Comparison of ENCODE assay signal across 17 cellular contexts in the genomic region with DNA sequence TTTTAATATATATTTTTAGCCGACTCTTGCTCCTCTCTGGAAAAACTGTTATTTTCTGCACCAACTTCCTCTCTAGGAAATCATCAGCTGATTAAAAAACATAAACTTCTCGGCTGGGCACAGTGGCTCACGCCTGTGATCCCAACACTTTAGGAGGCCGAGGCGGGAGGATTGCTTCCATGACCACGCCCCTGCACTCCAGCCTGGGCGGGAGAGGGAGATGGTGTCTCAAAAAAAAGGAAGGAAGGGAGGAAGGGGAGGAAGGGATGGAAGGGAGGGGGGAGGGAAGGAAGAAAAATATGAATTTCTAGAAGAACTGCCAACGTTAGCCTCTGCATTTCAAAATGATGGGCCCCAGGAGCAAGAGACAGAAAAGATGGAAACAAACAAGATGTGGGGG. TPM values are rescaled to one million over a fixed set of nuclear protein-coding genes. Genes with fewer than 3 reads are reported as not detected.
DNase-seq lines count a peak whose midpoint lies in the region; ATAC-seq, FAIRE-seq and TF ChIP-seq lines count a peak whose summit lies in the region.
"Had no signal": no experiment of that assay in that cellular context is flagged by ENCODE, and none has a peak within 500 bp of the region (broad histone marks: within the 10 kb centered on the region; RNA-seq: fewer than 3 reads in every experiment).

No MANE protein-coding gene starts in this region.

- H3K4me1 Mint-ChIP-seq in glutamatergic neuron (ENCODE audit: low read depth, unreplicated experiment) = no peaks in the 10 kb centered on the region

- H3K4me1 ChIP-seq in K562 (replicated peaks in 1 of 2; ENCODE audit: control insufficient read depth in 2 of 2, insufficient read depth in 2 of 2, low read length in 2 of 2) = peaks cover 0 to 6% of the 10 kb centered on the region in 2 experiments; a peak in 3 of 5 replicates
- H3K4me1 ChIP-seq in mucosa of descending colon (ENCODE audit: low read depth) = peaks cover 34% of the 10 kb centered on the region

- H4K20me1 ChIP-seq in K562 (replicated peaks; ENCODE audit: control insufficient read depth, insufficient read depth, low read length) = no peaks in the 10 kb centered on the region

- no TSS peak for BruUV-seq in K562 (replicated peaks; lab: Mats Ljungman, UMichigan)

- no peaks in the 10 kb centered on the region for H3K9me1 ChIP-seq in K562 (ENCODE audit: control insufficient read depth, insufficient read depth, low read length)

- H3K27ac Mint-ChIP-seq in glutamatergic neuron (ENCODE audit: unreplicated experiment) = no peak overlapping the region
- H3K27ac Mint-ChIP-seq: CD14-positive monocyte had no signal

- no peak overlapping the region for H3K4me2 ChIP-seq in K562 (ENCODE audit: insufficient read depth, low read length)
- H3K4me2 ChIP-seq: SK-N-SH had no signal

- H3K79me2 ChIP-seq in K562 (ENCODE audit: control insufficient read depth, insufficient read depth, low read length) = peaks cover 9% of the 10 kb centered on the region

- no peaks in the 10 kb centered on the region for H3K27me3 ChIP-seq in HL-60 (ENCODE audit: insufficient read depth, poor library complexity, severe bottlenecking)
- no peaks in the 10 kb centered on the region for H3K27me3 ChIP-seq in K562 (ENCODE audit: control insufficient read depth in 2 of 2, insufficient read depth in 2 of 2, low read length in 2 of 2)
- H3K27me3 ChIP-seq in H7 (ENCODE audit: control insufficient read depth, insufficient read depth, low read length) = no peaks in the 10 kb centered on the region

- no peak for FAIRE-seq in K562 (lab: Jason Lieb, UNC)
- FAIRE-seq: A549 had no signal

- no peak overlapping the region for H3K9ac ChIP-seq in K562 (ENCODE audit: insufficient read depth in 1 of 2, low read depth in 2 of 2, low read length in 2 of 2)
- H3K9ac ChIP-seq: SK-N-SH had no signal

- intact Hi-C loops in K562 (cut with micrococcal nuclease) = no loop called here
- intact Hi-C loops in mucosa of descending colon (cut with DNase I, micrococcal nuclease) = no loop called here

- peaks cover 5% of the 10 kb centered on the region for H3K27me3 Mint-ChIP-seq in glutamatergic neuron (ENCODE audit: unreplicated experiment)

- H3K4me3 Mint-ChIP-seq in glutamatergic neuron (ENCODE audit: unreplicated experiment) = no peak overlapping the region

- no peaks in the 10 kb centered on the region for H3K36me3 Mint-ChIP-seq in glutamatergic neuron (ENCODE audit: unreplicated experiment)

- no peaks in the 10 kb centered on the region for H3K9me3 ChIP-seq in K562 (replicated peaks; ENCODE audit: control insufficient read depth, insufficient read depth, low read depth, low read length)
- H3K9me3 ChIP-seq in mucosa of descending colon = no peaks in the 10 kb centered on the region
- H3K9me3 ChIP-seq: A549, SK-N-SH had no signal

- TF ChIP-seq EP300 in K562 (IDR thresholded peaks at IDR 0.05; ENCODE audit: low read length) = no peak

- H3K9me3 Mint-ChIP-seq in glutamatergic neuron (ENCODE audit: unreplicated experiment) = no peaks in the 10 kb centered on the region
- H3K9me3 Mint-ChIP-seq: CD14-positive monocyte had no signal

- TF ChIP-seq CTCF in HL-60 (IDR thresholded peaks at IDR 0.05; ENCODE audit: insufficient read depth, low read length) (no peak), K562 (IDR thresholded peaks at IDR 0.05 in 2 of 3, conservative IDR thresholded peaks at IDR 0.05 in 1 of 3; ENCODE audit: insufficient read depth in 2 of 3, low read depth in 1 of 3, low read length in 3 of 3) (no peak), mucosa of descending colon (IDR thresholded peaks at IDR 0.05) (no peak), glutamatergic neuron (IDR thresholded peaks at IDR 0.05; ENCODE audit: partially characterized antibody, unreplicated experiment) (no peak)

- H3K27ac ChIP-seq in HL-60 (replicated peaks) = peak overlapping the region; percentile 34
- no peak overlapping the region for H3K27ac ChIP-seq in K562 (ENCODE audit: extremely low read depth, low read depth, low read length)

- in situ Hi-C loops in K562 (cut with MboI) = no loop called here

- ATAC-seq in K562 (no peak), mucosa of descending colon (no peak), HG03280 (IDR thresholded peaks at IDR 0.05; ENCODE audit: unreplicated experiment) (no peak)
- ATAC-seq: A549, Right ventricle myocardium inferior had no signal

- CTCF ChIA-PET in K562 (lab: Yijun Ruan, JAX; ENCODE audit: low intra/inter-chr PET ratio) = no interaction called here

- TF ChIP-seq RAD21 in K562 (CRISPR knock-in tag; conservative IDR thresholded peaks at IDR 0.05 in 1 of 2, IDR thresholded peaks at IDR 0.05 in 1 of 2) = no peak

- 34% methylated on average over 8 of the region's 8 CpGs for WGBS in K562 (ENCODE audit: insufficient coverage, low coverage, missing lambda C conversion rate)

- no peak for TF ChIP-seq POLR2A in K562 (conservative IDR thresholded peaks at IDR 0.05)

- H2AFZ ChIP-seq in K562 (ENCODE audit: low read depth, low read length) = no peak overlapping the region
- H2AFZ ChIP-seq: PC-9 had no signal

- DNase-seq in HL-60 (ENCODE audit: low read depth in 1 of 2, low spot score in 1 of 2) (no peak), K562 (ENCODE audit: extremely low read depth in 1 of 4, low spot score in 3 of 4) (no peak), mucosa of descending colon (peak in 2 of 3 donors; percentile 48), H7 (no peak), glutamatergic neuron (no peak)
- DNase-seq: COR-L47, DMS153, NCI-H187 treated with DMSO at 0.1 percent for 48 hours, NCI-H446, NCI-H748 treated with DMSO at 0.1 percent for 48 hours, PC-9, SK-N-SH had no signal

- peaks cover 13% of the 10 kb centered on the region; the same call in 2 of the 3 replicates for H3K36me3 ChIP-seq in K562 (ENCODE audit: control insufficient read depth, insufficient read depth, low read length)
- no peaks in the 10 kb centered on the region for H3K36me3 ChIP-seq in mucosa of descending colon (ENCODE audit: low read depth)
- H3K36me3 ChIP-seq in H7 (replicated peaks; ENCODE audit: control insufficient read depth, insufficient read depth, low read length) = no peaks in the 10 kb centered on the region; the same call in 1 of the 2 replicates

- POLR2A ChIA-PET in K562 (lab: Yijun Ruan, JAX) = interaction anchor here (1.5 kb wide), 1 partner anchor 9 kb away, joined by 5 read pairs; no protein-coding TSS in a partner anchor

- H3K4me3 ChIP-seq in HL-60 (replicated peaks; ENCODE audit: insufficient read depth, low read length) (no peak overlapping the region), K562 (no peak overlapping the region), mucosa of descending colon (no peak overlapping the region), H7 (ENCODE audit: insufficient read depth, low read depth, low read length) (no peak overlapping the region)
- H3K4me3 ChIP-seq: A549, PC-9 had no signal

RNA-seq across cellular contexts. Expression of gene ZFYVE19, which starts 11.9 kb away (rescaled TPM):
- 53.9 and 97.1 TPM in 2 replicates for total RNA-seq in K562 (2011; cell fraction: chromatin; rRNA removed; ENCODE audit: low replicate concordance)
- total RNA-seq in K562 (2011; cell fraction: nucleolus; rRNA removed) = 55.0 and 62.4 TPM in 2 replicates
- 34.8 and 43.8 TPM in 2 replicates for total RNA-seq in K562 (2011; cell fraction: nucleoplasm; rRNA removed)
- total RNA-seq in K562 (2014; rRNA removed) = 13.1 and 20.8 TPM in 2 replicates
- 7.9 and 13.1 TPM in 2 replicates for total RNA-seq in K562 (2014; rRNA removed; fragmentation: Illumina TruSeq; extraction: Trizol)
- 20.7 and 22.5 TPM in 2 replicates for total RNA-seq in K562 (2015; rRNA removed; fragmentation: Illumina TruSeq; extraction: Trizol)
- 18.2 and 19.9 TPM in 2 replicates for total RNA-seq in K562 (2021)
- polyA plus RNA-seq in K562 (2011; rRNA removed) = 27.1 and 35.2 TPM in 2 replicates
- 38.7 and 39.7 TPM in 2 replicates for polyA plus RNA-seq in K562 (2011; cell fraction: cytosol; rRNA removed)
- polyA plus RNA-seq in K562 (2011; cell fraction: nucleus; rRNA removed) = 105 TPM in 2 replicates
- polyA plus RNA-seq in K562 (2012) = 23.5 and 35.7 TPM in 2 replicates
- 30.0 and 36.8 TPM in 2 replicates for polyA plus RNA-seq in K562 (2014; fragmentation: Illumina TruSeq; extraction: Trizol)
- polyA plus RNA-seq in K562 (2014; fragmentation: Nextera tagmentation; extraction: Ambion mirVana) = 1 to 10 TPM; 1.5 to 3.6 TPM
- polyA plus RNA-seq in K562 (2014; rRNA removed) = 23.4 and 23.5 TPM in 2 replicates
- polyA minus RNA-seq in K562 (2011; rRNA and poly(A)+ RNA removed) = 22.6 and 25.2 TPM in 2 replicates
- 11.4 and 13.7 TPM in 2 replicates for polyA minus RNA-seq in K562 (2011; cell fraction: cytosol; rRNA and poly(A)+ RNA removed)
- 22.2 and 27.5 TPM in 2 replicates for polyA minus RNA-seq in K562 (2011; cell fraction: nucleus; rRNA and poly(A)+ RNA removed)
- 10 to 100 TPM; 22.2 to 37.5 (median 36.5) TPM for total RNA-seq in mucosa of descending colon
- total RNA-seq in H7 (2014; rRNA removed; shearing (Covaris generic)) = 25.5 and 30.0 TPM in 2 replicates
- total RNA-seq in glutamatergic neuron (ENCODE audit: unreplicated experiment) = 11.8 TPM

RNA-seq across cellular contexts. Expression of gene DNAJC17, which starts 12.3 kb away (rescaled TPM):
- total RNA-seq in K562 (2011; cell fraction: chromatin; rRNA removed; ENCODE audit: low replicate concordance) = 52.2 and 75.8 TPM in 2 replicates
- 35.9 and 41.6 TPM in 2 replicates for total RNA-seq in K562 (2011; cell fraction: nucleolus; rRNA removed)
- total RNA-seq in K562 (2011; cell fraction: nucleoplasm; rRNA removed) = 34.0 and 47.2 TPM in 2 replicates
- total RNA-seq in K562 (2014; rRNA removed) = 57.9 and 60.3 TPM in 2 replicates
- total RNA-seq in K562 (2014; rRNA removed; fragmentation: Illumina TruSeq; extraction: Trizol) = 39.5 and 44.2 TPM in 2 replicates
- 58.4 and 61.5 TPM in 2 replicates for total RNA-seq in K562 (2015; rRNA removed; fragmentation: Illumina TruSeq; extraction: Trizol)
- total RNA-seq in K562 (2021) = 31.2 and 41.0 TPM in 2 replicates
- polyA plus RNA-seq in K562 (2011; rRNA removed) = 33.8 and 37.9 TPM in 2 replicates
- 38.9 and 62.7 TPM in 2 replicates for polyA plus RNA-seq in K562 (2011; cell fraction: cytosol; rRNA removed)
- polyA plus RNA-seq in K562 (2011; cell fraction: nucleus; rRNA removed) = 54.0 and 67.1 TPM in 2 replicates
- polyA plus RNA-seq in K562 (2012) = 31.6 and 35.7 TPM in 2 replicates
- 51.3 and 68.6 TPM in 2 replicates for polyA plus RNA-seq in K562 (2014; fragmentation: Illumina TruSeq; extraction: Trizol)
- polyA plus RNA-seq in K562 (2014; fragmentation: Nextera tagmentation; extraction: Ambion mirVana) = 1 to 10 TPM; 2.4 to 9.1 TPM
- polyA plus RNA-seq in K562 (2014; rRNA removed) = 66.6 and 79.4 TPM in 2 replicates
- polyA minus RNA-seq in K562 (2011; rRNA and poly(A)+ RNA removed) = 24.9 and 30.8 TPM in 2 replicates
- polyA minus RNA-seq in K562 (2011; cell fraction: cytosol; rRNA and poly(A)+ RNA removed) = 16.6 and 22.6 TPM in 2 replicates
- polyA minus RNA-seq in K562 (2011; cell fraction: nucleus; rRNA and poly(A)+ RNA removed) = 9.8 and 36.0 TPM in 2 replicates
- total RNA-seq in mucosa of descending colon = 10 to 100 TPM; 29.6 to 47.6 (median 36.5) TPM
- total RNA-seq in H7 (2014; rRNA removed; shearing (Covaris generic)) = 28.2 and 34.6 TPM in 2 replicates
- 43.2 TPM for total RNA-seq in glutamatergic neuron (ENCODE audit: unreplicated experiment)

RNA-seq across cellular contexts. Expression of gene C15orf62, which starts 25.2 kb away (rescaled TPM):
- 0.51 and 0.67 TPM in 2 replicates for total RNA-seq in K562 (2011; cell fraction: chromatin; rRNA removed; ENCODE audit: low replicate concordance)
- 0.39 and 0.50 TPM in 2 replicates for total RNA-seq in K562 (2011; cell fraction: nucleolus; rRNA removed)
- total RNA-seq in K562 (2011; cell fraction: nucleoplasm; rRNA removed) = 0.22 TPM in 1 of 2 replicates, not detected in the other
- total RNA-seq in K562 (2014; rRNA removed) = 0.29 and 0.36 TPM in 2 replicates
- total RNA-seq in K562 (2014; rRNA removed; fragmentation: Illumina TruSeq; extraction: Trizol) = 0.22 and 0.29 TPM in 2 replicates
- total RNA-seq in K562 (2015; rRNA removed; fragmentation: Illumina TruSeq; extraction: Trizol) = 0.57 and 0.76 TPM in 2 replicates
- 0.40 and 0.45 TPM in 2 replicates for total RNA-seq in K562 (2021)
- polyA plus RNA-seq in K562 (2011; rRNA removed) = 0.08 and 0.20 TPM in 2 replicates
- polyA plus RNA-seq in K562 (2011; cell fraction: cytosol; rRNA removed) = 0.12 and 0.15 TPM in 2 replicates
- 0.24 and 0.34 TPM in 2 replicates for polyA plus RNA-seq in K562 (2011; cell fraction: nucleus; rRNA removed)
- polyA plus RNA-seq in K562 (2012) = 1.0 and 2.9 TPM in 2 replicates
- 0.28 and 0.31 TPM in 2 replicates for polyA plus RNA-seq in K562 (2014; fragmentation: Illumina TruSeq; extraction: Trizol)
- polyA plus RNA-seq in K562 (2014; fragmentation: Nextera tagmentation; extraction: Ambion mirVana) = under 1 TPM in 1 of 2 experiments, not detected in 1; 0.01 TPM
- 0.17 and 0.32 TPM in 2 replicates for polyA plus RNA-seq in K562 (2014; rRNA removed)
- polyA minus RNA-seq in K562 (2011; rRNA and poly(A)+ RNA removed) = 0.28 and 0.36 TPM in 2 replicates
- not detected in 2 replicates for polyA minus RNA-seq in K562 (2011; cell fraction: cytosol; rRNA and poly(A)+ RNA removed)
- polyA minus RNA-seq in K562 (2011; cell fraction: nucleus; rRNA and poly(A)+ RNA removed) = 0.27 and 0.67 TPM in 2 replicates
- under 1 TPM; 0.32 to 0.63 (median 0.35) TPM for total RNA-seq in mucosa of descending colon
- total RNA-seq in H7 (2014; rRNA removed; shearing (Covaris generic)) = 0.31 and 0.48 TPM in 2 replicates
- total RNA-seq in glutamatergic neuron (ENCODE audit: unreplicated experiment) = 0.17 TPM
- total RNA-seq: LHCN-M2 had no signal
- polyA plus RNA-seq: SK-N-SH had no signal

RNA-seq across cellular contexts. Expression of gene GCHFR, which starts 31.2 kb away (rescaled TPM):
- total RNA-seq in K562 (2011; cell fraction: chromatin; rRNA removed; ENCODE audit: low replicate concordance) = 5.8 and 10.5 TPM in 2 replicates
- 15.2 and 19.6 TPM in 2 replicates for total RNA-seq in K562 (2011; cell fraction: nucleolus; rRNA removed)
- 9.9 and 10.0 TPM in 2 replicates for total RNA-seq in K562 (2011; cell fraction: nucleoplasm; rRNA removed)
- total RNA-seq in K562 (2014; rRNA removed) = 81.2 and 83.5 TPM in 2 replicates
- 5.3 and 8.7 TPM in 2 replicates for total RNA-seq in K562 (2014; rRNA removed; fragmentation: Illumina TruSeq; extraction: Trizol)
- 28.2 and 30.0 TPM in 2 replicates for total RNA-seq in K562 (2015; rRNA removed; fragmentation: Illumina TruSeq; extraction: Trizol)
- total RNA-seq in K562 (2021) = 31.9 and 37.3 TPM in 2 replicates
- polyA plus RNA-seq in K562 (2011; rRNA removed) = 20.8 and 33.6 TPM in 2 replicates
- 73.6 and 108 TPM in 2 replicates for polyA plus RNA-seq in K562 (2011; cell fraction: cytosol; rRNA removed)
- 19.7 and 25.2 TPM in 2 replicates for polyA plus RNA-seq in K562 (2011; cell fraction: nucleus; rRNA removed)
- polyA plus RNA-seq in K562 (2012) = 27.0 and 47.9 TPM in 2 replicates
- 16.0 and 25.7 TPM in 2 replicates for polyA plus RNA-seq in K562 (2014; fragmentation: Illumina TruSeq; extraction: Trizol)
- polyA plus RNA-seq in K562 (2014; fragmentation: Nextera tagmentation; extraction: Ambion mirVana) = 10 to 100 TPM; 10.1 to 18.2 TPM
- 55.2 and 75.1 TPM in 2 replicates for polyA plus RNA-seq in K562 (2014; rRNA removed)
- 4.2 and 5.4 TPM in 2 replicates for polyA minus RNA-seq in K562 (2011; rRNA and poly(A)+ RNA removed)
- polyA minus RNA-seq in K562 (2011; cell fraction: cytosol; rRNA and poly(A)+ RNA removed) = 9.0 and 17.8 TPM in 2 replicates
- 11.4 and 17.0 TPM in 2 replicates for polyA minus RNA-seq in K562 (2011; cell fraction: nucleus; rRNA and poly(A)+ RNA removed)
- total RNA-seq in mucosa of descending colon = 10 to 100 TPM; 12.0 to 25.5 (median 18.2) TPM
- total RNA-seq in H7 (2014; rRNA removed; shearing (Covaris generic)) = 58.3 and 60.9 TPM in 2 replicates
- 5.0 TPM for total RNA-seq in glutamatergic neuron (ENCODE audit: unreplicated experiment)

RNA-seq across cellular contexts. Expression of gene PPP1R14D, which starts 33.5 kb away (rescaled TPM):
- total RNA-seq in K562 (2011; cell fraction: chromatin; rRNA removed; ENCODE audit: low replicate concordance) = not detected in 2 replicates
- total RNA-seq in K562 (2011; cell fraction: nucleolus; rRNA removed) = 0.66 and 0.67 TPM in 2 replicates
- total RNA-seq in K562 (2011; cell fraction: nucleoplasm; rRNA removed) = not detected in 2 replicates
- total RNA-seq in K562 (2014; rRNA removed) (not detected in 2 replicates), K562 (2014; rRNA removed; fragmentation: Illumina TruSeq; extraction: Trizol) (not detected in 2 replicates), K562 (2015; rRNA removed; fragmentation: Illumina TruSeq; extraction: Trizol) (not detected in 2 replicates), K562 (2021) (not detected in 2 replicates), mucosa of descending colon (100 to 1,000 TPM in 2 of 3 donors, 10 to 100 TPM in 1; 57.5 to 186 (median 154) TPM), glutamatergic neuron (ENCODE audit: unreplicated experiment) (not detected)
- polyA plus RNA-seq in K562 (2011; rRNA removed) (0.11 TPM in 1 of 2 replicates, not detected in the other), K562 (2014; fragmentation: Illumina TruSeq; extraction: Trizol) (not detected in 2 replicates), K562 (2014; fragmentation: Nextera tagmentation; extraction: Ambion mirVana) (under 1 TPM; 0.11 to 0.18 TPM), K562 (2014; rRNA removed) (not detected in 2 replicates)
- 0.09 and 0.18 TPM in 2 replicates for polyA plus RNA-seq in K562 (2011; cell fraction: cytosol; rRNA removed)
- polyA plus RNA-seq in K562 (2011; cell fraction: nucleus; rRNA removed) = 0.17 TPM in 1 of 2 replicates, not detected in the other
- 0.14 TPM in 1 of 2 replicates, not detected in the other for polyA plus RNA-seq in K562 (2012)
- polyA minus RNA-seq in K562 (2011; rRNA and poly(A)+ RNA removed) = not detected in 2 replicates
- polyA minus RNA-seq in K562 (2011; cell fraction: cytosol; rRNA and poly(A)+ RNA removed) = not detected in 2 replicates
- not detected in 2 replicates for polyA minus RNA-seq in K562 (2011; cell fraction: nucleus; rRNA and poly(A)+ RNA removed)
- not detected in 2 replicates for total RNA-seq in H7 (2014; rRNA removed; shearing (Covaris generic))
- total RNA-seq: LHCN-M2, Right ventricle myocardium inferior had no signal
- polyA plus RNA-seq: CD14-positive monocyte, SK-N-SH had no signal

Comparison
In these comparisons a context has a peak if more than half of its experiments do, and no peak if none do; other contexts are left out.
1. DNase-seq: peak in mucosa of descending colon (2 of 3); none in HL-60 (0 of 2), K562 (0 of 4), H7 (single experiment) and glutamatergic neuron (single experiment).